Comparison of ENCODE assay signal across 8 cellular contexts in the genomic region with DNA sequence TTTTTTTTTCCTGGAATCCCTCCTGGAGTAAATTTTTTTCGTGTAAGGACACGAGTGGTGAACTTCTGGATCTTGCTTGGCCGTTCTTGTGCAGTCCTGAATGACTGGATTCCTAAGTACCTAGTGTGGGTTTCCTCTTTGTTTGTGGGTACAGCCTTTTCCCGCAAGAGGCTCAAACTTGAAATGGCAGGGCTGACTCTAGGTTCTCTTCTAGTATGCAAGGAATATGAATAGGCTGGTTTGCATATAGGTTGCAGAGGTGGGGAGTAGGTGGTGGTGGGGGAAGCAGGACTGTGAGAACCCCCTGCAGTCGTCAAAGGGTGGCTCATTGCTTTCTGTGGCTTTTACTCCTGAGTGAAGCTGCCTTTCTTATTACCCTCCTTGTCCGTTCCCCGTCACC. TPM values are rescaled to one million over a fixed set of nuclear protein-coding genes. Genes with fewer than 3 reads are reported as not detected.
A peak's percentile ranks its signal among the peaks of the same experiment; 100 is the strongest.
DNase-seq lines count a peak whose midpoint lies in the region; ATAC-seq and TF ChIP-seq lines count a peak whose summit lies in the region.

No MANE protein-coding gene starts in this region.

- ATAC-seq in GM18502 (IDR thresholded peaks at IDR 0.05; ENCODE audit: poor library complexity, unreplicated experiment) (peak; percentile 88), HG02623 (IDR thresholded peaks at IDR 0.05; ENCODE audit: unreplicated experiment) (peak; percentile 91)

- peaks cover 100% of the 10 kb centered on the region for H4K20me1 ChIP-seq in smooth muscle cell (ENCODE audit: low read depth)

- TF ChIP-seq CTCF in nephron progenitor cell (IDR thresholded peaks at IDR 0.05) (no peak), smooth muscle cell (IDR thresholded peaks at IDR 0.05; ENCODE audit: borderline replicate concordance, insufficient read depth, poor library complexity, severe bottlenecking) (no peak)

- DNase-seq in activated CD4-positive, alpha-beta T cell treated with anti-CD3 and anti-CD28 coated beads, Interleukin-2, amount 50 U/mL, for 48 hours, result peak; percentile 64 to 74
- DNase-seq in nephron progenitor cell (no peak), OCI-M1 (lab: John Stamatoyannopoulos, UW) (no peak), smooth muscle cell (lab: John Stamatoyannopoulos, UW; ENCODE audit: unreplicated experiment) (no peak), NCI-H510A (lab: John Stamatoyannopoulos, UW) (no peak), iPS-NIHi11 (ENCODE audit: low spot score) (no peak)

- H2AFZ ChIP-seq in smooth muscle cell (ENCODE audit: low read depth), result no peak overlapping the region

- WGBS in smooth muscle cell (ENCODE audit: low lambda C conversion rate), result 68% methylated on average over 7 of the region's 7 CpGs

- H3K9me3 ChIP-seq in smooth muscle cell (replicated peaks; ENCODE audit: low read depth), result no peaks in the 10 kb centered on the region

- H3K9ac ChIP-seq in smooth muscle cell (ENCODE audit: low read depth), result no peak overlapping the region

- H3K4me2 ChIP-seq in smooth muscle cell, result no peak overlapping the region

- H3K4me3 Mint-ChIP-seq in nephron progenitor cell, result no peak overlapping the region

- peaks cover 44% of the 10 kb centered on the region for H3K4me1 Mint-ChIP-seq in nephron progenitor cell

- H3F3A ChIP-seq in smooth muscle cell (ENCODE audit: low read depth), result no peaks in the 10 kb centered on the region

- no peaks in the 10 kb centered on the region for H3K27me3 ChIP-seq in smooth muscle cell (ENCODE audit: low read depth)

- peak overlapping the region; percentile 55 for H3K27ac Mint-ChIP-seq in nephron progenitor cell

- no peaks in the 10 kb centered on the region for H3K36me3 ChIP-seq in smooth muscle cell (ENCODE audit: low read depth)

- H3K4me1 ChIP-seq in smooth muscle cell (ENCODE audit: low read depth), result no peaks in the 10 kb centered on the region

- no peak overlapping the region for H3K27ac ChIP-seq in smooth muscle cell (ENCODE audit: low read depth)

- H3K4me3 ChIP-seq in smooth muscle cell, result no peak overlapping the region

- no peaks in the 10 kb centered on the region for H3K27me3 Mint-ChIP-seq in nephron progenitor cell (ENCODE audit: low read depth, poor library complexity)

- no peaks in the 10 kb centered on the region for H3K9me3 Mint-ChIP-seq in nephron progenitor cell

- peaks cover 90% of the 10 kb centered on the region for H3K79me2 ChIP-seq in smooth muscle cell (ENCODE audit: low read depth)

- H3K36me3 Mint-ChIP-seq in nephron progenitor cell (ENCODE audit: low read depth), result peaks cover 42% of the 10 kb centered on the region

RNA-seq across cellular contexts. Expression of gene UBAC2, which starts 13.6 kb away (rescaled TPM):
- total RNA-seq in smooth muscle cell, result 58.4 and 69.9 TPM in 2 replicates
- 74.0 and 85.3 TPM in 2 replicates for polyA plus RNA-seq in smooth muscle cell

RNA-seq across cellular contexts. Expression of gene GPR18, which starts 43.9 kb away (rescaled TPM):
- total RNA-seq in smooth muscle cell, result 0.36 TPM in 1 of 2 replicates, not detected in the other
- polyA plus RNA-seq in smooth muscle cell, result 0.38 TPM in 1 of 2 replicates, not detected in the other

Comparison
In these comparisons a context has a peak if more than half of its experiments do, and no peak if none do; other contexts are left out.
1. DNase-seq: peak in activated CD4-positive, alpha-beta T cell treated with anti-CD3 and anti-CD28 coated beads, Interleukin-2, amount 50 U/mL, for 48 hours (2 of 2); none in nephron progenitor cell (single experiment), OCI-M1 (single experiment), smooth muscle cell (single experiment), NCI-H510A (single experiment) and iPS-NIHi11 (single experiment).